Comparison of ENCODE assay signal across 1 cellular context in genomic region chr5:131258733-131259132, GRCh38.
TF ChIP-seq lines count a peak whose summit lies in the region.

No MANE protein-coding gene starts in this region.

TF ChIP-seq in IMR-90, 13 proteins besides CTCF, POLR2A, EP300 and RAD21:
- TF ChIP-seq, protein P1, sequence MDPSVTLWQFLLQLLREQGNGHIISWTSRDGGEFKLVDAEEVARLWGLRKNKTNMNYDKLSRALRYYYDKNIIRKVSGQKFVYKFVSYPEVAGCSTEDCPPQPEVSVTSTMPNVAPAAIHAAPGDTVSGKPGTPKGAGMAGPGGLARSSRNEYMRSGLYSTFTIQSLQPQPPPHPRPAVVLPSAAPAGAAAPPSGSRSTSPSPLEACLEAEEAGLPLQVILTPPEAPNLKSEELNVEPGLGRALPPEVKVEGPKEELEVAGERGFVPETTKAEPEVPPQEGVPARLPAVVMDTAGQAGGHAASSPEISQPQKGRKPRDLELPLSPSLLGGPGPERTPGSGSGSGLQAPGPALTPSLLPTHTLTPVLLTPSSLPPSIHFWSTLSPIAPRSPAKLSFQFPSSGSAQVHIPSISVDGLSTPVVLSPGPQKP (IDR thresholded peaks at IDR 0.05; ENCODE audit: borderline replicate concordance, low read depth, low read length): no peak
- TF ChIP-seq CEBPB (IDR thresholded peaks at IDR 0.05; ENCODE audit: low read depth, low read length): no peak
- TF ChIP-seq RFX5 (IDR thresholded peaks at IDR 0.05; ENCODE audit: low read depth, low read length): no peak
- TF ChIP-seq BHLHE40 (IDR thresholded peaks at IDR 0.05; ENCODE audit: low read depth, low read length): no peak
- TF ChIP-seq SMC3 (IDR thresholded peaks at IDR 0.05; ENCODE audit: low read depth, low read length): no peak
- TF ChIP-seq, protein P2, sequence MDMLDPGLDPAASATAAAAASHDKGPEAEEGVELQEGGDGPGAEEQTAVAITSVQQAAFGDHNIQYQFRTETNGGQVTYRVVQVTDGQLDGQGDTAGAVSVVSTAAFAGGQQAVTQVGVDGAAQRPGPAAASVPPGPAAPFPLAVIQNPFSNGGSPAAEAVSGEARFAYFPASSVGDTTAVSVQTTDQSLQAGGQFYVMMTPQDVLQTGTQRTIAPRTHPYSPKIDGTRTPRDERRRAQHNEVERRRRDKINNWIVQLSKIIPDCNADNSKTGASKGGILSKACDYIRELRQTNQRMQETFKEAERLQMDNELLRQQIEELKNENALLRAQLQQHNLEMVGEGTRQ (IDR thresholded peaks at IDR 0.05; ENCODE audit: low read depth, low read length): no peak
- TF ChIP-seq MAZ (IDR thresholded peaks at IDR 0.05; ENCODE audit: borderline replicate concordance, low read depth, low read length): no peak
- no peak for TF ChIP-seq NFE2L2 (IDR thresholded peaks at IDR 0.05; ENCODE audit: low read depth, low read length)
- TF ChIP-seq MXI1 (IDR thresholded peaks at IDR 0.05; ENCODE audit: borderline replicate concordance, low read depth, low read length): no peak
- no peak for TF ChIP-seq MAFK (IDR thresholded peaks at IDR 0.05; ENCODE audit: low read depth, low read length)
- TF ChIP-seq CHD1 (IDR thresholded peaks at IDR 0.05; ENCODE audit: low read depth, low read length): no peak
- TF ChIP-seq FOS (IDR thresholded peaks at IDR 0.05; ENCODE audit: low read depth, low read length): no peak
- no peak for TF ChIP-seq RCOR1 (IDR thresholded peaks at IDR 0.05; ENCODE audit: insufficient replicate concordance, low read length)
